ENCODE assay signal across 9 cellular contexts in genomic region chr12:113111247-113111646, GRCh38. TPM values are rescaled to one million over a fixed set of nuclear protein-coding genes. Genes with fewer than 3 reads are reported as not detected.
"Had no signal": no experiment of that assay in that cellular context is flagged by ENCODE, and none has a peak within 500 bp of the region (broad histone marks: within the 10 kb centered on the region; RNA-seq: fewer than 3 reads in every experiment).

No MANE protein-coding gene starts in this region.

- DNase-seq: GDM1, GF-D8 had no signal

- ATAC-seq: GM12878 had no signal

- FAIRE-seq: G401.6, GM12878, GM12891, GM12892, GM18507, GM19239 had no signal

- H3K4me3 ChIP-seq: GM12878 had no signal

RNA-seq across cellular contexts. Expression of gene CFAP73, which starts 38.3 kb away (rescaled TPM):
- total RNA-seq: G401 had no signal
- polyA plus RNA-seq: GM12878 had no signal
